ENCODE assay signal across 8 cellular contexts in the genomic region with DNA sequence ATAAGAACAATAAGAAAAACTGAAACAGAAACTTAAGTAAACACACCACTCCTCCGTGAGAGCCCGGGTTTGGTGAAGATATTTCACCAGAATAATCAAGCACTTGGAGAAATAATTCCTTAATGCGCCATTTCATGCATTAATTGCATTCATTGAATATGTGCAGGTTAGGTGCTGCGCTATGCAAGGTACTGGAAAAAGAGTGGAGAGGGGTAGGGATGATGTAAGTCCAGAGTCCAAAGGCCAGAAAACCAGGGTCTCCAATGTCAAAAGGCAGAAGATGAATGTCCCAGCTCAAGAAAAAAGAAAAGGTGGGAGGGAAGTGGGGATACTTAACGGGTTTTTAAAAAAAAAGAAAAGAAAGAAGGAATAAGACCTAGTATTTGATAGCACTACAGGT. TPM values are rescaled to one million over a fixed set of nuclear protein-coding genes. Genes with fewer than 3 reads are reported as not detected.
DNase-seq lines count a peak whose midpoint lies in the region; ATAC-seq and TF ChIP-seq lines count a peak whose summit lies in the region.

No MANE protein-coding gene starts in this region.

- H3K79me2 ChIP-seq in PC-9 (ENCODE audit: low read depth) = no peaks in the 10 kb centered on the region

- CTCF ChIA-PET in CD8-positive, alpha-beta memory T cell (lab: Charles Lee) = no interaction called here
- CTCF ChIA-PET in PC-9 (lab: Charles Lee) = no interaction called here

- H4K20me1 ChIP-seq in PC-9 (ENCODE audit: insufficient read depth) = no peaks in the 10 kb centered on the region

- no TSS peak for BruUV-seq in PC-9 (replicated peaks; lab: Mats Ljungman, UMichigan)

- TF ChIP-seq POLR2A in gastrocnemius medialis (IDR thresholded peaks at IDR 0.05) = no peak

- H3K4me3 ChIP-seq in CD8-positive, alpha-beta memory T cell (ENCODE audit: low read length) = peak overlapping the region; percentile 99
- H3K4me3 ChIP-seq in PC-9 = peak overlapping the region; percentile 87
- H3K4me3 ChIP-seq in fibroblast of the aortic adventitia (ENCODE audit: low read depth, low read length) = peak overlapping the region; percentile 91
- H3K4me3 ChIP-seq in gastrocnemius medialis = peak overlapping the region; percentile 84 to 89 (median 86)

- H3K9me3 ChIP-seq in CD8-positive, alpha-beta memory T cell (ENCODE audit: low read length) = peaks cover 6% of the 10 kb centered on the region
- H3K9me3 ChIP-seq in PC-9 (ENCODE audit: insufficient read depth, low read depth) (peaks cover 16% of the 10 kb centered on the region), gastrocnemius medialis (peaks cover 0 to 18% (median 0%) of the 10 kb centered on the region in 3 donors)

- H3K36me3 Mint-ChIP-seq in CD8-positive, alpha-beta memory T cell = peaks cover 0 to 6% (median 2%) of the 10 kb centered on the region in 3 donors

- no peak overlapping the region for H3K27ac Mint-ChIP-seq in CD8-positive, alpha-beta memory T cell

- DNase-seq in CD8-positive, alpha-beta memory T cell = no peak
- DNase-seq in PC-9 (no peak), fibroblast of the aortic adventitia (ENCODE audit: low read depth) (no peak), gastrocnemius medialis (no peak), GM10266 (ENCODE audit: extremely low spot score) (no peak), NCI-H2081 (lab: John Stamatoyannopoulos, UW) (no peak), SKM-1 (lab: John Stamatoyannopoulos, UW; ENCODE audit: unreplicated experiment) (no peak), AG08395 (ENCODE audit: low spot score) (no peak)

- POLR2A ChIA-PET in CD8-positive, alpha-beta memory T cell (lab: Charles Lee) = interaction anchor here (0.6 kb wide), 1 partner anchor 164 kb away, joined by 3 read pairs; a partner anchor contains a TSS
- POLR2A ChIA-PET in PC-9 (lab: Charles Lee; ENCODE audit: unreplicated experiment) = interaction anchor here (0.7 kb wide), 1 partner anchor 190 kb away, joined by 3 read pairs; no protein-coding TSS in a partner anchor

- no peaks in the 10 kb centered on the region for H3K36me3 ChIP-seq in CD8-positive, alpha-beta memory T cell (ENCODE audit: insufficient read depth, low read length)
- H3K36me3 ChIP-seq in PC-9 (ENCODE audit: low read depth) = no peaks in the 10 kb centered on the region
- peaks cover 0 to 4% of the 10 kb centered on the region in 2 donors for H3K36me3 ChIP-seq in gastrocnemius medialis

- no peak overlapping the region for H3K4me3 Mint-ChIP-seq in CD8-positive, alpha-beta memory T cell

- H3K27me3 ChIP-seq in CD8-positive, alpha-beta memory T cell (ENCODE audit: insufficient read depth, low read length, poor library complexity, severe bottlenecking) = peaks cover 4% of the 10 kb centered on the region
- 0 out of 2 replicates have a peak, but pooled peaks cover 4% of the 10 kb centered on the region for H3K27me3 ChIP-seq in PC-9 (ENCODE audit: insufficient read depth, low read depth)
- H3K27me3 ChIP-seq in gastrocnemius medialis = peaks cover 8 to 36% (median 19%) of the 10 kb centered on the region in 3 donors

- peaks cover 0 to 18% (median 17%) of the 10 kb centered on the region in 5 donors for H3K9me3 Mint-ChIP-seq in CD8-positive, alpha-beta memory T cell

- peaks cover 0 to 7% (median 1%) of the 10 kb centered on the region in 3 donors for H3K4me1 Mint-ChIP-seq in CD8-positive, alpha-beta memory T cell

- H3K4me2 ChIP-seq in PC-9 = peak overlapping the region; percentile 90

- peak overlapping the region; percentile 98 for H2AFZ ChIP-seq in PC-9

- in situ Hi-C loops in gastrocnemius medialis (cut with MboI; ENCODE audit: low sequenced_read_pairs in 4 of 4) = no loop called here

- H3K9me2 ChIP-seq in PC-9 (ENCODE audit: insufficient read depth) = no peaks in the 10 kb centered on the region

- H3K27ac ChIP-seq in CD8-positive, alpha-beta memory T cell (ENCODE audit: low read depth, low read length) = peak overlapping the region; percentile 46
- H3K27ac ChIP-seq in PC-9 (no peak overlapping the region), gastrocnemius medialis (peak overlapping the region; percentile 68 to 76 (median 73))

- intact Hi-C loops in PC-9 (cut with micrococcal nuclease; ENCODE audit: unreplicated experiment) (no loop called here), gastrocnemius medialis (cut with DNase I; ENCODE audit: low total_unique reads) (loop anchor here (10.0 kb wide), 5 partner anchors 98 to 342 kb away; a partner anchor contains a TSS)

- peaks cover 3% of the 10 kb centered on the region for H3K4me1 ChIP-seq in CD8-positive, alpha-beta memory T cell (ENCODE audit: insufficient read depth, low read length)
- H3K4me1 ChIP-seq in PC-9 (replicated peaks; ENCODE audit: insufficient read depth) (0 out of 2 replicates have a peak, but pooled peaks cover 5% of the 10 kb centered on the region), gastrocnemius medialis (peaks cover 5 to 9% of the 10 kb centered on the region in 2 donors)

- ATAC-seq in gastrocnemius medialis = no peak

- H3F3A ChIP-seq in PC-9 (ENCODE audit: insufficient read depth, low read depth) = no peaks in the 10 kb centered on the region

- H3K27me3 Mint-ChIP-seq in CD8-positive, alpha-beta memory T cell = peaks cover 16 to 17% of the 10 kb centered on the region in 2 donors

- TF ChIP-seq CTCF in PC-9 (conservative IDR thresholded peaks at IDR 0.05) (no peak), fibroblast of the aortic adventitia (IDR thresholded peaks at IDR 0.05; ENCODE audit: insufficient read depth, low read length) (no peak), gastrocnemius medialis (IDR thresholded peaks at IDR 0.05 in 4 of 5, conservative IDR thresholded peaks at IDR 0.05 in 1 of 5) (no peak), GM10266 (IDR thresholded peaks at IDR 0.05; ENCODE audit: control insufficient read depth, insufficient read depth, low read depth, missing control alignments) (no peak)

RNA-seq across cellular contexts. Expression of a gene that starts 0.7 kb away (rescaled TPM):
- 1 to 10 TPM; 1.7 to 1.9 TPM for total RNA-seq in CD8-positive, alpha-beta memory T cell
- 3.1 TPM for polyA plus RNA-seq in CD8-positive, alpha-beta memory T cell
- total RNA-seq in PC-9 (2021) (0.81 and 0.90 TPM in 2 replicates), fibroblast of the aortic adventitia (ENCODE audit: low replicate concordance) (0.82 and 3.6 TPM in 2 replicates), gastrocnemius medialis (1 to 10 TPM in 3 of 4 donors, under 1 TPM in 1; 0.49 to 2.6 (median 1.7) TPM)

RNA-seq across cellular contexts. Expression of a gene that starts 45.2 kb away (rescaled TPM):
- total RNA-seq in CD8-positive, alpha-beta memory T cell = 1 to 10 TPM in 1 of 2 experiments, under 1 TPM in 1; 0.95 to 1.2 TPM
- 0.97 TPM for polyA plus RNA-seq in CD8-positive, alpha-beta memory T cell
- total RNA-seq in PC-9 (2021) = 1.7 and 2.2 TPM in 2 replicates
- 4.3 and 4.4 TPM in 2 replicates for total RNA-seq in fibroblast of the aortic adventitia (ENCODE audit: low replicate concordance)
- 1 to 10 TPM in 1 of 4 donors, under 1 TPM in 2, not detected in 1; 0.13 to 1.4 (median 0.92) TPM for total RNA-seq in gastrocnemius medialis
